8 cellular contexts compared by ENCODE assay signal in the genomic region with DNA sequence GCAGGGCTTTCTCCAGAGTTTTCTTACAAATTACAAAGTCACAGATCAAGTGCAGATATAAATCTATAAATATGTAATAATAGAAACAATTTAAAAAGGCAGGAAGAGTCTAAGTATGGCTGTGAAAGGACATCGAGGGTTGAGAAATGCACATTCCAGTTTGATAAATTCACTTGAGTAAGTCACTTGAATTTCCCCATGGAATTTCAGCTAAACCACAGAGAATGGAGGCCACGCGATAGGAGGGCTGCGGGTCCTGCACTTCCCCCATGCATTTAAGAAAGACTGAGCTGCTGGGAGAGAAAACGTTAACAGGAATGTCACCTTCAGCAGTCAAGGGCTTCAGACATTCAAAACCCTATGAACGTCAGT. TPM values are rescaled to one million over a fixed set of nuclear protein-coding genes. Genes with fewer than 3 reads are reported as not detected.
A peak's percentile ranks its signal among the peaks of the same experiment; 100 is the strongest.
DNase-seq lines count a peak whose midpoint lies in the region; ATAC-seq and TF ChIP-seq lines count a peak whose summit lies in the region.

No MANE protein-coding gene starts in this region.

- H3K27me3 ChIP-seq in esophagus muscularis mucosa, result no peaks in the 10 kb centered on the region

- peak; percentile 93 for DNase-seq in ELR (ENCODE audit: low read depth)
- no peak for DNase-seq in SK-N-MC (ENCODE audit: low read depth, low spot score)
- no peak for DNase-seq in esophagus muscularis mucosa (ENCODE audit: extremely low spot score)
- DNase-seq in skeletal muscle cell (ENCODE audit: low read depth), result peak; percentile 90
- no peak for DNase-seq in NCI-H1092 (lab: John Stamatoyannopoulos, UW)
- no peak for DNase-seq in endothelial cell (ENCODE audit: low spot score)

- intact Hi-C loops in esophagus muscularis mucosa (cut with DNase I), result loop anchor here (5.0 to 10.0 kb wide), 2 partner anchors 35 to 162 kb away; no protein-coding TSS in a partner anchor

- no peak for TF ChIP-seq EP300 in esophagus muscularis mucosa (IDR thresholded peaks at IDR 0.05)

- H3K36me3 ChIP-seq in SK-N-MC (ENCODE audit: insufficient read depth, low read length) (peaks cover 63% of the 10 kb centered on the region), esophagus muscularis mucosa (peaks cover 63 to 90% (median 87%) of the 10 kb centered on the region in 4 donors)

- H3K27ac ChIP-seq in SK-N-MC (peak overlapping the region; percentile 68), esophagus muscularis mucosa (replicated peaks in 1 of 4) (peak overlapping the region; percentile 60 to 74 (median 68))

- TF ChIP-seq CTCF in esophagus muscularis mucosa (IDR thresholded peaks at IDR 0.05), result no peak
- no peak for TF ChIP-seq CTCF in endothelial cell (IDR thresholded peaks at IDR 0.05; ENCODE audit: unreplicated experiment)

- no peak overlapping the region for H3K4me3 Mint-ChIP-seq in endothelial cell (ENCODE audit: unreplicated experiment)

- no peak for TF ChIP-seq POLR2A in esophagus muscularis mucosa (IDR thresholded peaks at IDR 0.05; ENCODE audit: low read depth)

- ATAC-seq in HG02885 (IDR thresholded peaks at IDR 0.05; ENCODE audit: poor library complexity, unreplicated experiment), result no peak
- ATAC-seq in HG03439 (IDR thresholded peaks at IDR 0.05; ENCODE audit: unreplicated experiment), result no peak

- peaks cover under 1% of the 10 kb centered on the region for H3K4me1 Mint-ChIP-seq in endothelial cell (ENCODE audit: unreplicated experiment)

- H3K27me3 Mint-ChIP-seq in endothelial cell (ENCODE audit: unreplicated experiment), result peaks cover 2% of the 10 kb centered on the region

- H3K4me3 ChIP-seq in SK-N-MC (peak overlapping the region; percentile 40), esophagus muscularis mucosa (no peak overlapping the region), skeletal muscle cell (ENCODE audit: low read depth, low read length) (no peak overlapping the region)

- H3K9me3 ChIP-seq in SK-N-MC (ENCODE audit: low read depth, low read length), result no peaks in the 10 kb centered on the region
- no peaks in the 10 kb centered on the region for H3K9me3 ChIP-seq in esophagus muscularis mucosa

- 67% methylated on average over 6 of the region's 6 CpGs for WGBS in esophagus muscularis mucosa

- peaks cover 49% of the 10 kb centered on the region for H3K36me3 Mint-ChIP-seq in endothelial cell (ENCODE audit: low read depth, unreplicated experiment)

- no peak overlapping the region for H3K27ac Mint-ChIP-seq in endothelial cell (ENCODE audit: unreplicated experiment)

- peaks cover 50 to 68% (median 55%) of the 10 kb centered on the region in 4 donors for H3K4me1 ChIP-seq in esophagus muscularis mucosa

- no peaks in the 10 kb centered on the region for H3K9me3 Mint-ChIP-seq in endothelial cell (ENCODE audit: unreplicated experiment)

- no peak overlapping the region for H3K9ac ChIP-seq in SK-N-MC (ENCODE audit: insufficient read length)

RNA-seq across cellular contexts. Expression of gene MXRA7, which starts 6.1 kb away (rescaled TPM):
- total RNA-seq in esophagus muscularis mucosa (100 to 1,000 TPM; 405 to 422 (median 411) TPM), endothelial cell (ENCODE audit: unreplicated experiment) (51.6 TPM)

RNA-seq across cellular contexts. Expression of gene JMJD6, which starts 9.6 kb away (rescaled TPM):
- 10 to 100 TPM; 29.5 to 54.5 (median 49.5) TPM for total RNA-seq in esophagus muscularis mucosa
- total RNA-seq in endothelial cell (ENCODE audit: unreplicated experiment), result 25.6 TPM

RNA-seq across cellular contexts. Expression of gene METTL23, which starts 9.8 kb away (rescaled TPM):
- 10 to 100 TPM; 18.3 to 29.7 (median 23.0) TPM for total RNA-seq in esophagus muscularis mucosa
- total RNA-seq in endothelial cell (ENCODE audit: unreplicated experiment), result 30.5 TPM

RNA-seq across cellular contexts. Expression of gene SRSF2, which starts 20.3 kb away (rescaled TPM):
- 100 to 1,000 TPM; 133 to 173 (median 157) TPM for total RNA-seq in esophagus muscularis mucosa
- 215 TPM for total RNA-seq in endothelial cell (ENCODE audit: unreplicated experiment)

RNA-seq across cellular contexts. Expression of gene MFSD11, which starts 21.1 kb away (rescaled TPM):
- total RNA-seq in esophagus muscularis mucosa, result 10 to 100 TPM; 17.1 to 22.4 (median 18.8) TPM
- total RNA-seq in endothelial cell (ENCODE audit: unreplicated experiment), result 37.3 TPM

Comparison
In these comparisons a context has a peak if more than half of its experiments do, and no peak if none do; other contexts are left out.
1. DNase-seq: peak in ELR (single experiment) and skeletal muscle cell (single experiment); none in SK-N-MC (single experiment), esophagus muscularis mucosa (single experiment), NCI-H1092 (single experiment) and endothelial cell (single experiment).